Comparison of ENCODE assay signal across 13 cellular contexts in the genomic region with DNA sequence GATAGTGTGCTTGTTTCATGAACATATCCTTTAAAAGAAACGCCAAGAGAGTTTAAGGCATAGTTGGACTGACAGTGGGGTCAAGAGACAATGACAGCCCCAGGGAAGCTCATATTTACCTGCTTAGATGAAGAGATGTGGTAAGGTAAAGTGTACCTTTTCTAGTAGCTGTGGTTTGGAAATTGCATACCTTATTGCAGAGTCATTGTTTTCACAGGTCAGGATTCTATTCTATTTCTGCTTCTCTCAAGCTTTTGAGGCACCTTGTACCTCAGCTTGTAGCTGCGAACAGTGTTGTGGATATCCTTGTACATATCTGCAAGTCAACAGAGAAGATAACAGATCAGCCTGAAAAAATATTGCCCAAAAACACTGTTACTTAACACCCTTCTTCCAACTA.
"Had no signal": no experiment of that assay in that cellular context is flagged by ENCODE, and none has a peak within 500 bp of the region (broad histone marks: within the 10 kb centered on the region; RNA-seq: fewer than 3 reads in every experiment).

No MANE protein-coding gene starts in this region.

- DNase-seq: activated CD4-positive, alpha-beta T cell treated with anti-CD3 and anti-CD28 coated beads, Interleukin-2, amount 50 U/mL, for 4 hours; activated CD4-positive, CD25-positive, alpha-beta regulatory T cell; activated naive CD8-positive, alpha-beta T cell treated with anti-CD3 and anti-CD28 coated beads for 36 hours; activated T-cell treated with anti-CD3 and anti-CD28 coated beads, Interleukin-2, amount 50 U/mL, for 1 hour; brain microvascular endothelial cell; dermis blood vessel endothelial cell; mucosa of descending colon; naive thymus-derived CD8-positive, alpha-beta T cell; right cardiac atrium had no signal

- H3K27me3 ChIP-seq: brain microvascular endothelial cell, neutrophil had no signal

- H3K4me2 ChIP-seq: smooth muscle cell had no signal

- H3K27ac Mint-ChIP-seq: activated naive CD8-positive, alpha-beta T cell treated with anti-CD3 and anti-CD28 coated beads for 36 hours; naive thymus-derived CD8-positive, alpha-beta T cell; T-helper 1 cell treated with Interleukin-12 subunit alpha and Interleukin-12 subunit beta and Interleukin-4 antibody, amounts not matched to agents 30 μg/mL and 1 μg/mL, for 36 hours had no signal

- ATAC-seq: mucosa of descending colon; naive thymus-derived CD8-positive, alpha-beta T cell; right cardiac atrium had no signal

- H3K4me3 ChIP-seq: mucosa of descending colon, smooth muscle cell had no signal

- H3K27ac ChIP-seq: brain microvascular endothelial cell, neutrophil had no signal

- FAIRE-seq: TTC549 had no signal

- H3K9me3 ChIP-seq: mucosa of descending colon, neutrophil had no signal

- H3K9me3 Mint-ChIP-seq: activated naive CD8-positive, alpha-beta T cell treated with anti-CD3 and anti-CD28 coated beads for 36 hours; naive thymus-derived CD8-positive, alpha-beta T cell; T-helper 1 cell treated with Interleukin-12 subunit alpha and Interleukin-12 subunit beta and Interleukin-4 antibody, amounts not matched to agents 30 μg/mL and 1 μg/mL, for 36 hours had no signal
